Comparison of ENCODE assay signal across 12 cellular contexts in genomic region chr6:137370871-137371633, GRCh38.
DNase-seq lines count a peak whose midpoint lies in the region; ATAC-seq and TF ChIP-seq lines count a peak whose summit lies in the region.
"Had no signal": no experiment of that assay in that cellular context is flagged by ENCODE, and none has a peak within 500 bp of the region (broad histone marks: within the 10 kb centered on the region; RNA-seq: fewer than 3 reads in every experiment).

No MANE protein-coding gene starts in this region.

- TF ChIP-seq POLR2A in NB4 (IDR thresholded peaks at IDR 0.05; ENCODE audit: extremely low read depth, insufficient read length) (no peak), gastrocnemius medialis (IDR thresholded peaks at IDR 0.05) (no peak)

- no peaks in the 10 kb centered on the region for H3K27me3 Mint-ChIP-seq in memory B cell
- H3K27me3 Mint-ChIP-seq in activated naive CD8-positive, alpha-beta T cell treated with anti-CD3 and anti-CD28 coated beads, Interleukin-2, amount 50 U/mL, for 24 hours = no peaks in the 10 kb centered on the region

- DNase-seq in NB4 (ENCODE audit: low read depth) (peak; percentile 16), memory B cell (ENCODE audit: low spot score in 2 of 2) (no peak), NCI-H128 (lab: John Stamatoyannopoulos, UW; ENCODE audit: unreplicated experiment) (no peak), gastrocnemius medialis (no peak), foreskin melanocyte (no peak)
- DNase-seq in activated naive CD8-positive, alpha-beta T cell treated with anti-CD3 and anti-CD28 coated beads, Interleukin-2, amount 50 U/mL, for 24 hours = no peak
- DNase-seq: activated naive CD8-positive, alpha-beta T cell treated with anti-CD3 and anti-CD28 coated beads, Interleukin-2, amount 10 ng/mL, durations not matched to agents 7 days and 5 days; occipital lobe; T-helper 1 cell had no signal

- peak overlapping the region; percentile 19 for H3K27ac Mint-ChIP-seq in memory B cell
- H3K27ac Mint-ChIP-seq in activated naive CD8-positive, alpha-beta T cell treated with anti-CD3 and anti-CD28 coated beads, Interleukin-2, amount 50 U/mL, for 24 hours = no peak overlapping the region
- H3K27ac Mint-ChIP-seq: activated naive CD8-positive, alpha-beta T cell treated with anti-CD3 and anti-CD28 coated beads, Interleukin-2, amount 10 ng/mL, durations not matched to agents 7 days and 5 days had no signal

- H3K4me3 Mint-ChIP-seq in memory B cell = no peak overlapping the region
- H3K4me3 Mint-ChIP-seq in activated naive CD8-positive, alpha-beta T cell treated with anti-CD3 and anti-CD28 coated beads, Interleukin-2, amount 50 U/mL, for 24 hours = no peak overlapping the region
- H3K4me3 Mint-ChIP-seq: activated naive CD8-positive, alpha-beta T cell treated with anti-CD3 and anti-CD28 coated beads, Interleukin-2, amount 10 ng/mL, durations not matched to agents 7 days and 5 days had no signal

- peaks cover 9% of the 10 kb centered on the region for H3K4me1 Mint-ChIP-seq in memory B cell
- H3K4me1 Mint-ChIP-seq in activated naive CD8-positive, alpha-beta T cell treated with anti-CD3 and anti-CD28 coated beads, Interleukin-2, amount 50 U/mL, for 24 hours = peaks cover 4% of the 10 kb centered on the region
- H3K4me1 Mint-ChIP-seq: activated naive CD8-positive, alpha-beta T cell treated with anti-CD3 and anti-CD28 coated beads, Interleukin-2, amount 10 ng/mL, durations not matched to agents 7 days and 5 days had no signal

- no peaks in the 10 kb centered on the region for H3K36me3 Mint-ChIP-seq in memory B cell
- H3K36me3 Mint-ChIP-seq in activated naive CD8-positive, alpha-beta T cell treated with anti-CD3 and anti-CD28 coated beads, Interleukin-2, amount 50 U/mL, for 24 hours (ENCODE audit: low read depth) = no peaks in the 10 kb centered on the region
- H3K36me3 Mint-ChIP-seq: activated naive CD8-positive, alpha-beta T cell treated with anti-CD3 and anti-CD28 coated beads, Interleukin-2, amount 10 ng/mL, durations not matched to agents 7 days and 5 days had no signal

- in situ Hi-C loops in gastrocnemius medialis (cut with MboI; ENCODE audit: low sequenced_read_pairs in 4 of 4) = no loop called here

- TF ChIP-seq CTCF in NB4 (IDR thresholded peaks at IDR 0.05; ENCODE audit: low read depth, low read length) (no peak), gastrocnemius medialis (IDR thresholded peaks at IDR 0.05 in 4 of 5, conservative IDR thresholded peaks at IDR 0.05 in 1 of 5) (no peak)

- intact Hi-C loops in gastrocnemius medialis (cut with DNase I; ENCODE audit: low total_unique reads) = no loop called here

- ATAC-seq in GM18502 (IDR thresholded peaks at IDR 0.05; ENCODE audit: poor library complexity, unreplicated experiment) = peak; percentile 85
- ATAC-seq in GM21825 (IDR thresholded peaks at IDR 0.05; ENCODE audit: unreplicated experiment) = peak; percentile 81
- ATAC-seq in memory B cell (ENCODE audit: low read depth) = peak; percentile 70
- ATAC-seq in gastrocnemius medialis = no peak
- no peak for ATAC-seq in activated naive CD8-positive, alpha-beta T cell treated with anti-CD3 and anti-CD28 coated beads, Interleukin-2, amount 50 U/mL, for 24 hours
- ATAC-seq: gastroesophageal sphincter had no signal

- H3K27ac ChIP-seq in gastrocnemius medialis = no peak overlapping the region
- H3K27ac ChIP-seq: gastroesophageal sphincter had no signal

- H3K9me3 ChIP-seq in gastrocnemius medialis = no peaks in the 10 kb centered on the region
- H3K9me3 ChIP-seq: gastroesophageal sphincter had no signal

- no peaks in the 10 kb centered on the region for H3K27me3 ChIP-seq in gastrocnemius medialis
- H3K27me3 ChIP-seq: gastroesophageal sphincter had no signal

- H3K36me3 ChIP-seq in gastrocnemius medialis = no peaks in the 10 kb centered on the region
- H3K36me3 ChIP-seq: gastroesophageal sphincter had no signal

- H3K4me3 ChIP-seq in NB4 (ENCODE audit: low read depth, low read length) (no peak overlapping the region), gastrocnemius medialis (no peak overlapping the region)
- H3K4me3 ChIP-seq: gastroesophageal sphincter had no signal

- no peaks in the 10 kb centered on the region for H3K9me3 Mint-ChIP-seq in memory B cell
- no peaks in the 10 kb centered on the region for H3K9me3 Mint-ChIP-seq in activated naive CD8-positive, alpha-beta T cell treated with anti-CD3 and anti-CD28 coated beads, Interleukin-2, amount 50 U/mL, for 24 hours
- H3K9me3 Mint-ChIP-seq: activated naive CD8-positive, alpha-beta T cell treated with anti-CD3 and anti-CD28 coated beads, Interleukin-2, amount 10 ng/mL, durations not matched to agents 7 days and 5 days had no signal

- no peaks in the 10 kb centered on the region for H3K4me1 ChIP-seq in gastrocnemius medialis

Comparison
In these comparisons a context has a peak if more than half of its experiments do, and no peak if none do; other contexts are left out.
1. ATAC-seq: peak in GM18502 (single experiment), GM21825 (single experiment) and memory B cell (single experiment); none in gastrocnemius medialis (0 of 2) and activated naive CD8-positive, alpha-beta T cell treated with anti-CD3 and anti-CD28 coated beads, Interleukin-2, amount 50 U/mL, for 24 hours (single experiment).